ENCODE assay signal across 26 cellular contexts in genomic region chr4:7288751-7289523, GRCh38.
DNase-seq lines count a peak whose midpoint lies in the region; ATAC-seq, FAIRE-seq and TF ChIP-seq lines count a peak whose summit lies in the region.
"Had no signal": no experiment of that assay in that cellular context is flagged by ENCODE, and none has a peak within 500 bp of the region (broad histone marks: within the 10 kb centered on the region; RNA-seq: fewer than 3 reads in every experiment).

No MANE protein-coding gene starts in this region.

- no peak overlapping the region for H3K4me3 Mint-ChIP-seq in activated naive CD4-positive, alpha-beta T cell treated with anti-CD3 and anti-CD28 coated beads, Interleukin-2, amount 10 ng/mL, durations not matched to agents 7 days and 5 days
- H3K4me3 Mint-ChIP-seq: CD14-positive monocyte; CD4-positive, alpha-beta memory T cell had no signal

- DNase-seq in NCI-H2171 treated with DMSO at 0.1 percent for 48 hours (lab: John Stamatoyannopoulos, UW) (peak; percentile 59), NCI-H2171 (lab: John Stamatoyannopoulos, UW) (no peak), A549 (ENCODE audit: low read depth in 1 of 2, low spot score in 1 of 2) (no peak), K562 (ENCODE audit: extremely low read depth in 1 of 4, low spot score in 3 of 4) (no peak), neuronal stem cell (ENCODE audit: low spot score) (no peak), occipital lobe (lab: John Stamatoyannopoulos, UW) (no peak)
- DNase-seq in activated naive CD4-positive, alpha-beta T cell treated with anti-CD3 and anti-CD28 coated beads, Interleukin-2, amount 10 ng/mL, durations not matched to agents 7 days and 5 days, result no peak
- DNase-seq: ACHN; AML-193; BE2C; Calu3; CD4-positive, alpha-beta memory T cell; COR-L47; DMS53; DMS79 treated with DMSO at 0.1 percent for 48 hours; GF-D8; GOT3; HCEC 1CT had no signal

- intact Hi-C loops in K562 (cut with micrococcal nuclease), result no loop called here

- TF ChIP-seq CTCF in A549 (IDR thresholded peaks at IDR 0.05) (no peak), K562 (IDR thresholded peaks at IDR 0.05 in 2 of 3, conservative IDR thresholded peaks at IDR 0.05 in 1 of 3; ENCODE audit: insufficient read depth in 2 of 3, low read depth in 1 of 3, low read length in 3 of 3) (no peak)

- H3K79me1 ChIP-seq in neuronal stem cell (ENCODE audit: low read depth, low read length), result no peaks in the 10 kb centered on the region

- peak overlapping the region; percentile 21 for H3K18ac ChIP-seq in neuronal stem cell (ENCODE audit: low read length)

- H3K9me3 ChIP-seq in A549 (no peaks in the 10 kb centered on the region), K562 (replicated peaks; ENCODE audit: control insufficient read depth, insufficient read depth, low read depth, low read length) (no peaks in the 10 kb centered on the region), neuronal stem cell (replicated peaks in 1 of 2; ENCODE audit: control insufficient read depth in 2 of 2, insufficient read depth in 1 of 2, low read depth in 1 of 2, low read length in 2 of 2) (no peaks in the 10 kb centered on the region)
- H3K9me3 ChIP-seq: BE2C; BLaER1 treated with 17β-estradiol and CSF1 and Interleukin-3, amounts not matched to agents 10 nM and 100 nM had no signal

- no peaks in the 10 kb centered on the region for H3K9me3 Mint-ChIP-seq in activated naive CD4-positive, alpha-beta T cell treated with anti-CD3 and anti-CD28 coated beads, Interleukin-2, amount 10 ng/mL, durations not matched to agents 7 days and 5 days
- H3K9me3 Mint-ChIP-seq: CD4-positive, alpha-beta memory T cell had no signal

- FAIRE-seq in A549 (lab: Jason Lieb, UNC) (no peak), K562 (lab: Jason Lieb, UNC) (no peak)
- FAIRE-seq: A204.1, GM12891, GM18507, H54 had no signal

- H3K27me3 ChIP-seq in K562 (ENCODE audit: control insufficient read depth in 2 of 2, insufficient read depth in 2 of 2, low read length in 2 of 2) (peaks cover 11 to 61% of the 10 kb centered on the region in 2 experiments), neuronal stem cell (ENCODE audit: control insufficient read depth in 3 of 3, insufficient read depth in 3 of 3, low read depth in 1 of 3, low read length in 3 of 3) (peaks cover 0 to 16% (median 0%) of the 10 kb centered on the region in 3 experiments)
- H3K27me3 ChIP-seq: BE2C had no signal

- H2BK120ac ChIP-seq in neuronal stem cell (ENCODE audit: low read depth, low read length), result no peak overlapping the region

- no peaks in the 10 kb centered on the region for H3K79me2 ChIP-seq in K562 (ENCODE audit: control insufficient read depth, insufficient read depth, low read length)

- H3K14ac ChIP-seq in neuronal stem cell (ENCODE audit: low read length), result no peak overlapping the region

- POLR2A ChIA-PET in A549 (lab: Yijun Ruan, JAX) (no interaction called here), K562 (lab: Yijun Ruan, JAX) (no interaction called here)

- no peaks in the 10 kb centered on the region for H3K9me1 ChIP-seq in K562 (ENCODE audit: control insufficient read depth, insufficient read depth, low read length)

- peak overlapping the region; percentile 42 for H2BK5ac ChIP-seq in neuronal stem cell (ENCODE audit: low read length)

- H3K36me3 ChIP-seq in K562 (ENCODE audit: control insufficient read depth, insufficient read depth, low read length), result no peaks in the 10 kb centered on the region
- H3K36me3 ChIP-seq in neuronal stem cell (replicated peaks in 1 of 2; ENCODE audit: control insufficient read depth in 2 of 2, insufficient read depth in 2 of 2, low read length in 2 of 2), result no peaks in the 10 kb centered on the region
- H3K36me3 ChIP-seq: BE2C; BLaER1 treated with 17β-estradiol and CSF1 and Interleukin-3, amounts not matched to agents 10 nM and 100 nM had no signal

- no peak overlapping the region for H3K4me3 ChIP-seq in A549
- H3K4me3 ChIP-seq in K562, result no peak overlapping the region
- no peak overlapping the region for H3K4me3 ChIP-seq in neuronal stem cell (ENCODE audit: low read length in 2 of 2)
- H3K4me3 ChIP-seq: BLaER1 treated with 17β-estradiol and CSF1 and Interleukin-3, amounts not matched to agents 10 nM and 100 nM had no signal

- TF ChIP-seq EP300 in A549 (IDR thresholded peaks at IDR 0.05), result no peak
- no peak for TF ChIP-seq EP300 in K562 (IDR thresholded peaks at IDR 0.05; ENCODE audit: low read length)

- no peak for ATAC-seq in A549
- no peak for ATAC-seq in K562
- ATAC-seq in GM18517 (IDR thresholded peaks at IDR 0.05; ENCODE audit: unreplicated experiment), result no peak

- peaks cover 9% of the 10 kb centered on the region; the same call in 1 of the 2 replicates for H4K20me1 ChIP-seq in K562 (replicated peaks; ENCODE audit: control insufficient read depth, insufficient read depth, low read length)

- CTCF ChIA-PET in A549 (lab: Yijun Ruan, JAX), result interaction anchor here (2.6 kb wide), 1 partner anchor 95 kb away, joined by 9 read pairs; no protein-coding TSS in a partner anchor
- CTCF ChIA-PET in K562 (lab: Yijun Ruan, JAX; ENCODE audit: low intra/inter-chr PET ratio), result no interaction called here
- CTCF ChIA-PET in activated naive CD4-positive, alpha-beta T cell treated with anti-CD3 and anti-CD28 coated beads, Interleukin-2, amount 10 ng/mL, durations not matched to agents 7 days and 5 days (lab: Charles Lee), result no interaction called here

- TF ChIP-seq POLR2A in A549 (IDR thresholded peaks at IDR 0.05; ENCODE audit: low read length) (no peak), K562 (conservative IDR thresholded peaks at IDR 0.05) (no peak)

- H3K23ac ChIP-seq in neuronal stem cell (ENCODE audit: low read depth, low read length, poor library complexity), result no peak overlapping the region

- no peak overlapping the region for H3K9ac ChIP-seq in K562 (ENCODE audit: insufficient read depth in 1 of 2, low read depth in 2 of 2, low read length in 2 of 2)
- H3K9ac ChIP-seq in neuronal stem cell (ENCODE audit: low read depth, low read length, poor library complexity), result no peak overlapping the region
- H3K9ac ChIP-seq: BLaER1 treated with 17β-estradiol and CSF1 and Interleukin-3, amounts not matched to agents 10 nM and 100 nM had no signal

- no peak overlapping the region for H3K27ac ChIP-seq in A549
- H3K27ac ChIP-seq in K562 (ENCODE audit: extremely low read depth, low read depth, low read length), result no peak overlapping the region
- no peak overlapping the region for H3K27ac ChIP-seq in neuronal stem cell (replicated peaks; ENCODE audit: low read length)
- H3K27ac ChIP-seq: 22Rv1; BLaER1 treated with 17β-estradiol and CSF1 and Interleukin-3, amounts not matched to agents 10 nM and 100 nM had no signal

- in situ Hi-C loops in K562 (cut with MboI), result no loop called here

- 70% methylated on average over 2 of the region's 2 CpGs for WGBS in A549 (ENCODE audit: missing lambda C conversion rate)
- 0% methylated on average over 1 of the region's 2 CpGs for WGBS in K562 (ENCODE audit: insufficient coverage, low coverage, missing lambda C conversion rate)
- no CpG with 5 or more reads among the region's 2 CpGs for WGBS in neuronal stem cell (ENCODE audit: extremely low coverage in 2 of 2, insufficient read length in 2 of 2, insufficient replicate concordance in 1 of 2), 2 donors

- peaks cover 7% of the 10 kb centered on the region for H3K27me3 Mint-ChIP-seq in activated naive CD4-positive, alpha-beta T cell treated with anti-CD3 and anti-CD28 coated beads, Interleukin-2, amount 10 ng/mL, durations not matched to agents 7 days and 5 days

- H3K27ac Mint-ChIP-seq in activated naive CD4-positive, alpha-beta T cell treated with anti-CD3 and anti-CD28 coated beads, Interleukin-2, amount 10 ng/mL, durations not matched to agents 7 days and 5 days, result no peak overlapping the region
- H3K27ac Mint-ChIP-seq: CD14-positive monocyte; CD4-positive, alpha-beta memory T cell had no signal

- H2BK15ac ChIP-seq in neuronal stem cell (ENCODE audit: low read length), result no peak overlapping the region

- TF ChIP-seq RAD21 in A549 (conservative IDR thresholded peaks at IDR 0.05 in 1 of 2, IDR thresholded peaks at IDR 0.05 in 1 of 2), result no peak
- no peak for TF ChIP-seq RAD21 in K562 (CRISPR knock-in tag; conservative IDR thresholded peaks at IDR 0.05 in 1 of 2, IDR thresholded peaks at IDR 0.05 in 1 of 2)

- H3K4ac ChIP-seq in neuronal stem cell (ENCODE audit: low read length), result no peak overlapping the region

- H3K4me2 ChIP-seq in A549, result no peak overlapping the region
- H3K4me2 ChIP-seq in K562 (ENCODE audit: insufficient read depth, low read length), result no peak overlapping the region
- H3K4me2 ChIP-seq in neuronal stem cell (ENCODE audit: insufficient read depth, low read length, poor library complexity, severe bottlenecking), result no peak overlapping the region

- H3K36me3 Mint-ChIP-seq in activated naive CD4-positive, alpha-beta T cell treated with anti-CD3 and anti-CD28 coated beads, Interleukin-2, amount 10 ng/mL, durations not matched to agents 7 days and 5 days, result no peaks in the 10 kb centered on the region
- H3K36me3 Mint-ChIP-seq: CD14-positive monocyte; CD4-positive, alpha-beta memory T cell had no signal

- no peaks in the 10 kb centered on the region for H3K4me1 Mint-ChIP-seq in activated naive CD4-positive, alpha-beta T cell treated with anti-CD3 and anti-CD28 coated beads, Interleukin-2, amount 10 ng/mL, durations not matched to agents 7 days and 5 days
- H3K4me1 Mint-ChIP-seq: CD14-positive monocyte; CD4-positive, alpha-beta memory T cell had no signal

- BruUV-seq in K562 (replicated peaks; lab: Mats Ljungman, UMichigan), result no TSS peak

- H2AK5ac ChIP-seq in neuronal stem cell (ENCODE audit: low read depth, low read length), result no peak overlapping the region

- H4K8ac ChIP-seq in neuronal stem cell (ENCODE audit: low read depth, low read length), result no peak overlapping the region

- H2AFZ ChIP-seq in K562 (ENCODE audit: low read depth, low read length), result no peak overlapping the region
- H2AFZ ChIP-seq in neuronal stem cell (ENCODE audit: low read length), result no peak overlapping the region

- H3K4me1 ChIP-seq in A549 (no peaks in the 10 kb centered on the region), K562 (replicated peaks in 1 of 2; ENCODE audit: control insufficient read depth in 2 of 2, insufficient read depth in 2 of 2, low read length in 2 of 2) (no peaks in the 10 kb centered on the region; a peak in 1 of 5 replicates), neuronal stem cell (ENCODE audit: control insufficient read depth in 2 of 2, insufficient read depth in 1 of 2, low read depth in 1 of 2, low read length in 2 of 2) (peaks cover 0 to 3% of the 10 kb centered on the region in 2 donors)

- peak overlapping the region; percentile 11 for H2BK12ac ChIP-seq in neuronal stem cell (ENCODE audit: low read length)

- no peak overlapping the region for H4K91ac ChIP-seq in neuronal stem cell (ENCODE audit: low read depth, low read length, poor library complexity)

TF ChIP-seq in A549, 52 proteins besides CTCF, POLR2A, EP300 and RAD21 (continues in another document):
- no peak for TF ChIP-seq HES2 (IDR thresholded peaks at IDR 0.05)

TF ChIP-seq in K562, 482 proteins besides CTCF, POLR2A, EP300 and RAD21 (continues in another document):
- TF ChIP-seq ZFP36 (IDR thresholded peaks at IDR 0.05; ENCODE audit: low read depth, low read length, partially characterized antibody), result peak; percentile 94
- no peak for TF ChIP-seq YY1 (IDR thresholded peaks at IDR 0.05; ENCODE audit: borderline replicate concordance in 1 of 3, control insufficient read depth in 1 of 3, extremely low read depth in 1 of 3, insufficient read depth in 3 of 3, insufficient read length in 1 of 3, insufficient replicate concordance in 2 of 3, low read depth in 1 of 3, low read length in 2 of 3)
- peak; percentile 27 for TF ChIP-seq RBM25 (IDR thresholded peaks at IDR 0.05; ENCODE audit: low read depth, low read length, severe bottlenecking)
